In genomic region chr11:122665882-122666281, GRCh38 we compare ENCODE assay signal across 21 cellular contexts. TPM values are rescaled to one million over a fixed set of nuclear protein-coding genes. Genes with fewer than 3 reads are reported as not detected.
A peak's percentile ranks its signal among the peaks of the same experiment; 100 is the strongest.
DNase-seq lines count a peak whose midpoint lies in the region; ATAC-seq, FAIRE-seq and TF ChIP-seq lines count a peak whose summit lies in the region.
"Had no signal": no experiment of that assay in that cellular context is flagged by ENCODE, and none has a peak within 500 bp of the region (broad histone marks: within the 10 kb centered on the region; RNA-seq: fewer than 3 reads in every experiment).

No MANE protein-coding gene starts in this region.

- no peaks in the 10 kb centered on the region for H3K27me3 ChIP-seq in CD4-positive, CD25-positive, alpha-beta regulatory T cell (ENCODE audit: control insufficient read depth, insufficient read depth, low read length)
- no peaks in the 10 kb centered on the region for H3K27me3 ChIP-seq in naive thymus-derived CD4-positive, alpha-beta T cell (ENCODE audit: control insufficient read depth in 2 of 2, insufficient read depth in 2 of 2, low read length in 2 of 2)
- H3K27me3 ChIP-seq in prostate gland (replicated peaks; ENCODE audit: insufficient read depth) = no peaks in the 10 kb centered on the region

- no peak for DNase-seq in CD4-positive, CD25-positive, alpha-beta regulatory T cell
- DNase-seq in GM19239 (ENCODE audit: insufficient read length, low spot score) (no peak), prostate gland (ENCODE audit: low spot score) (no peak), frontal cortex (ENCODE audit: low spot score in 2 of 2) (no peak)
- DNase-seq in naive thymus-derived CD4-positive, alpha-beta T cell = no peak
- no peak for DNase-seq in activated CD4-positive, alpha-beta T cell treated with anti-CD3 and anti-CD28 coated beads, Interleukin-2, amount 10 ng/mL, durations not matched to agents 24 days and 14 days
- DNase-seq: effector CD8-positive, alpha-beta T cell; islet precursor cell; Karpas-422; NCI-H1417; NCI-H510A; SIG-M5; small intestine; stimulated activated CD4-positive, alpha-beta T cell treated with anti-CD3 and anti-CD28 coated beads, Interleukin-4, amount 100 ng/mL, for 4 hours had no signal

- H3K9me3 ChIP-seq in CD4-positive, CD25-positive, alpha-beta regulatory T cell (ENCODE audit: control insufficient read depth in 2 of 2, low read length in 2 of 2) = no peaks in the 10 kb centered on the region
- no peaks in the 10 kb centered on the region for H3K9me3 ChIP-seq in naive thymus-derived CD4-positive, alpha-beta T cell (ENCODE audit: control insufficient read depth in 2 of 3, low read length in 3 of 3)
- no peaks in the 10 kb centered on the region for H3K9me3 ChIP-seq in prostate gland

- CTCF ChIA-PET in naive thymus-derived CD4-positive, alpha-beta T cell (lab: Charles Lee) = interaction anchor here (1.2 to 1.4 kb wide), 3 partner anchors 10 to 90 kb away, joined by 3 to 6 read pairs (median 3); partner anchors contain the start of gene UBASH3B

- H3K36me3 Mint-ChIP-seq in CD4-positive, CD25-positive, alpha-beta regulatory T cell = peaks cover 20% of the 10 kb centered on the region
- H3K36me3 Mint-ChIP-seq in naive thymus-derived CD4-positive, alpha-beta T cell = peaks cover 0 to 23% (median 15%) of the 10 kb centered on the region in 5 donors
- H3K36me3 Mint-ChIP-seq in activated CD4-positive, alpha-beta T cell treated with anti-CD3 and anti-CD28 coated beads, Interleukin-2, amount 10 ng/mL, durations not matched to agents 24 days and 14 days (ENCODE audit: low read depth) = peaks cover 7% of the 10 kb centered on the region

- H3K9me3 Mint-ChIP-seq in CD4-positive, CD25-positive, alpha-beta regulatory T cell = peaks cover 0 to 5% (median 0%) of the 10 kb centered on the region in 7 donors
- peaks cover 0 to 8% (median 4%) of the 10 kb centered on the region in 11 donors for H3K9me3 Mint-ChIP-seq in naive thymus-derived CD4-positive, alpha-beta T cell
- H3K9me3 Mint-ChIP-seq in activated CD4-positive, alpha-beta T cell treated with anti-CD3 and anti-CD28 coated beads, Interleukin-2, amount 10 ng/mL, durations not matched to agents 24 days and 14 days = peaks cover 14% of the 10 kb centered on the region
- H3K9me3 Mint-ChIP-seq: activated T-helper 17 cell treated with anti-CD3 and anti-CD28 coated beads, Interleukin-2, amount 50 U/mL, for 72 hours had no signal

- H3K27ac Mint-ChIP-seq in CD4-positive, CD25-positive, alpha-beta regulatory T cell = peak overlapping the region; percentile 52 to 95 (median 78)
- H3K27ac Mint-ChIP-seq in naive thymus-derived CD4-positive, alpha-beta T cell = peak overlapping the region in 6 of 9 donors; percentile 73 to 99 (median 91)
- no peak overlapping the region for H3K27ac Mint-ChIP-seq in activated CD4-positive, alpha-beta T cell treated with anti-CD3 and anti-CD28 coated beads, Interleukin-2, amount 10 ng/mL, durations not matched to agents 24 days and 14 days
- H3K27ac Mint-ChIP-seq: activated T-helper 17 cell treated with anti-CD3 and anti-CD28 coated beads, Interleukin-2, amount 50 U/mL, for 72 hours; memory B cell; natural killer cell treated with Interleukin-12 subunit alpha and Interleukin-12 subunit beta and Interleukin-15 and Interleukin-18, amount 100 ng/mL, for 72 hours; progenitor cell of endocrine pancreas had no signal

- 78% methylated on average over 10 of the region's 10 CpGs for WGBS in prostate gland

- H3K4me3 Mint-ChIP-seq in CD4-positive, CD25-positive, alpha-beta regulatory T cell = peak overlapping the region in 2 of 4 donors; percentile 11 to 70
- H3K4me3 Mint-ChIP-seq in naive thymus-derived CD4-positive, alpha-beta T cell = no peak overlapping the region
- H3K4me3 Mint-ChIP-seq in activated CD4-positive, alpha-beta T cell treated with anti-CD3 and anti-CD28 coated beads, Interleukin-2, amount 10 ng/mL, durations not matched to agents 24 days and 14 days = no peak overlapping the region

- no peak overlapping the region for H3K4me3 ChIP-seq in CD4-positive, CD25-positive, alpha-beta regulatory T cell (ENCODE audit: low read depth, low read length)
- H3K4me3 ChIP-seq in WI38 (ENCODE audit: low read depth, low read length) (peak overlapping the region; percentile 20; the same call in 1 of the 2 replicates), prostate gland (no peak overlapping the region)
- H3K4me3 ChIP-seq in naive thymus-derived CD4-positive, alpha-beta T cell (ENCODE audit: low read length) = no peak overlapping the region

- TF ChIP-seq CTCF in WI38 (IDR thresholded peaks at IDR 0.05; ENCODE audit: low read depth, low read length) = no peak
- TF ChIP-seq CTCF in prostate gland (IDR thresholded peaks at IDR 0.05) = no peak

- TF ChIP-seq POLR2A in prostate gland (IDR thresholded peaks at IDR 0.05) = no peak

- H3K4me1 Mint-ChIP-seq in CD4-positive, CD25-positive, alpha-beta regulatory T cell = peaks cover 22 to 92% (median 59%) of the 10 kb centered on the region in 4 donors
- peaks cover 35 to 93% (median 76%) of the 10 kb centered on the region in 7 donors for H3K4me1 Mint-ChIP-seq in naive thymus-derived CD4-positive, alpha-beta T cell
- peaks cover 24% of the 10 kb centered on the region for H3K4me1 Mint-ChIP-seq in activated CD4-positive, alpha-beta T cell treated with anti-CD3 and anti-CD28 coated beads, Interleukin-2, amount 10 ng/mL, durations not matched to agents 24 days and 14 days

- FAIRE-seq in GM19239 (lab: Jason Lieb, UNC) (peak; percentile 4), frontal cortex (lab: Jason Lieb, UNC) (no peak)
- FAIRE-seq: D721Med, small intestine had no signal

- ATAC-seq in CD4-positive, CD25-positive, alpha-beta regulatory T cell (ENCODE audit: low read depth in 2 of 2) = no peak
- ATAC-seq in naive thymus-derived CD4-positive, alpha-beta T cell = no peak
- ATAC-seq: activated CD4-positive, CD25-positive, alpha-beta regulatory T cell treated with anti-CD3 and anti-CD28 coated beads, Interleukin-2, amount 50 U/mL, for 24 hours; natural killer cell treated with Interleukin-12 subunit alpha and Interleukin-12 subunit beta and Interleukin-15 and Interleukin-18, amount 100 ng/mL, for 72 hours had no signal

- H3K27me3 Mint-ChIP-seq in CD4-positive, CD25-positive, alpha-beta regulatory T cell = no peaks in the 10 kb centered on the region
- peaks cover 0 to 7% (median 0%) of the 10 kb centered on the region in 5 donors for H3K27me3 Mint-ChIP-seq in naive thymus-derived CD4-positive, alpha-beta T cell
- peaks cover 7% of the 10 kb centered on the region for H3K27me3 Mint-ChIP-seq in activated CD4-positive, alpha-beta T cell treated with anti-CD3 and anti-CD28 coated beads, Interleukin-2, amount 10 ng/mL, durations not matched to agents 24 days and 14 days
- H3K27me3 Mint-ChIP-seq: activated T-helper 17 cell treated with anti-CD3 and anti-CD28 coated beads, Interleukin-2, amount 50 U/mL, for 72 hours had no signal

- peaks cover 58% of the 10 kb centered on the region for H3K4me1 ChIP-seq in CD4-positive, CD25-positive, alpha-beta regulatory T cell (ENCODE audit: control insufficient read depth, insufficient read depth, low read length, poor library complexity, severe bottlenecking)
- peaks cover 50 to 58% of the 10 kb centered on the region in 2 donors for H3K4me1 ChIP-seq in naive thymus-derived CD4-positive, alpha-beta T cell (ENCODE audit: control insufficient read depth in 2 of 2, insufficient read depth in 2 of 2, low read length in 2 of 2)
- no peaks in the 10 kb centered on the region for H3K4me1 ChIP-seq in prostate gland (replicated peaks)

- no peaks in the 10 kb centered on the region for H3K36me3 ChIP-seq in CD4-positive, CD25-positive, alpha-beta regulatory T cell (ENCODE audit: control insufficient read depth, insufficient read depth, low read length)
- peaks cover 0 to 14% (median 0%) of the 10 kb centered on the region in 3 experiments for H3K36me3 ChIP-seq in naive thymus-derived CD4-positive, alpha-beta T cell (ENCODE audit: control insufficient read depth in 2 of 3, insufficient read depth in 3 of 3, low read length in 3 of 3)
- no peaks in the 10 kb centered on the region for H3K36me3 ChIP-seq in prostate gland

- intact Hi-C loops in naive thymus-derived CD4-positive, alpha-beta T cell (cut with micrococcal nuclease) = no loop called here
- intact Hi-C loops in prostate gland (cut with DNase I) = no loop called here
- intact Hi-C loops in activated CD4-positive, alpha-beta T cell treated with anti-CD3 and anti-CD28 coated beads, Interleukin-2, amount 10 ng/mL, durations not matched to agents 24 days and 14 days (cut with micrococcal nuclease) = no loop called here

- H3K27ac ChIP-seq in CD4-positive, CD25-positive, alpha-beta regulatory T cell (ENCODE audit: insufficient read depth, low read length, poor library complexity, severe bottlenecking) = no peak overlapping the region
- H3K27ac ChIP-seq in naive thymus-derived CD4-positive, alpha-beta T cell (ENCODE audit: low read depth, low read length) = no peak overlapping the region
- H3K27ac ChIP-seq in prostate gland = no peak overlapping the region

- POLR2A ChIA-PET in naive thymus-derived CD4-positive, alpha-beta T cell (lab: Charles Lee) = interaction anchor here (0.9 to 6.1 kb wide), 5 partner anchors 7 to 82 kb away, joined by 3 to 47 read pairs (median 5); no protein-coding TSS in a partner anchor

RNA-seq across cellular contexts. Expression of gene UBASH3B, which starts 10.4 kb away (rescaled TPM):
- 57.6 TPM for total RNA-seq in CD4-positive, CD25-positive, alpha-beta regulatory T cell
- 10 to 100 TPM; 14.2 to 21.4 (median 18.1) TPM for polyA plus RNA-seq in CD4-positive, CD25-positive, alpha-beta regulatory T cell
- total RNA-seq in naive thymus-derived CD4-positive, alpha-beta T cell = 10 to 100 TPM; 10.4 to 49.8 (median 43.2) TPM
- polyA plus RNA-seq in naive thymus-derived CD4-positive, alpha-beta T cell = 10 to 100 TPM; 10.3 to 18.7 TPM
- total RNA-seq in prostate gland = 1 to 10 TPM; 1.9 to 9.9 TPM
- 24.1 TPM for total RNA-seq in frontal cortex
- 10.9 and 14.8 TPM in 2 replicates for total RNA-seq in activated CD4-positive, alpha-beta T cell treated with anti-CD3 and anti-CD28 coated beads, Interleukin-2, amount 10 ng/mL, durations not matched to agents 24 days and 14 days
